15 cellular contexts compared by ENCODE assay signal in genomic region chr20:61989741-61990140, GRCh38.
DNase-seq lines count a peak whose midpoint lies in the region; ATAC-seq and TF ChIP-seq lines count a peak whose summit lies in the region.
"Had no signal": no experiment of that assay in that cellular context is flagged by ENCODE, and none has a peak within 500 bp of the region (broad histone marks: within the 10 kb centered on the region; RNA-seq: fewer than 3 reads in every experiment).

No MANE protein-coding gene starts in this region.

- POLR2A ChIA-PET in activated CD4-positive, alpha-beta T cell treated with anti-CD3 and anti-CD28 coated beads for 36 hours (lab: Charles Lee), result no interaction called here
- POLR2A ChIA-PET in Caco-2 (lab: Charles Lee), result no interaction called here

- ATAC-seq in activated CD4-positive, alpha-beta T cell treated with anti-CD3 and anti-CD28 coated beads for 36 hours, result no peak
- peak; percentile 66 to 88 for ATAC-seq in natural killer cell treated with Interleukin-12 subunit alpha and Interleukin-12 subunit beta and Interleukin-15 and Interleukin-18, amount 100 ng/mL, for 72 hours
- ATAC-seq in HG03196 (IDR thresholded peaks at IDR 0.05; ENCODE audit: unreplicated experiment), result no peak
- no peak for ATAC-seq in GM19395 (IDR thresholded peaks at IDR 0.05; ENCODE audit: unreplicated experiment)
- ATAC-seq in HG03378 (IDR thresholded peaks at IDR 0.05; ENCODE audit: unreplicated experiment), result no peak
- ATAC-seq: GM12878, GM23338, HepG2 had no signal

- peaks cover 79% of the 10 kb centered on the region for H3K36me3 Mint-ChIP-seq in activated CD4-positive, alpha-beta T cell treated with anti-CD3 and anti-CD28 coated beads for 36 hours (ENCODE audit: low read depth)
- H3K36me3 Mint-ChIP-seq in Caco-2 (ENCODE audit: insufficient read depth, unreplicated experiment) (peaks cover 90% of the 10 kb centered on the region), endothelial cell (ENCODE audit: low read depth, unreplicated experiment) (peaks cover 81% of the 10 kb centered on the region)
- H3K36me3 Mint-ChIP-seq in natural killer cell treated with Interleukin-12 subunit alpha and Interleukin-12 subunit beta and Interleukin-15 and Interleukin-18, amount 100 ng/mL, for 72 hours, result peaks cover 61% of the 10 kb centered on the region

- H3K27me3 Mint-ChIP-seq in activated CD4-positive, alpha-beta T cell treated with anti-CD3 and anti-CD28 coated beads for 36 hours, result no peaks in the 10 kb centered on the region
- H3K27me3 Mint-ChIP-seq in Caco-2 (ENCODE audit: insufficient read depth, unreplicated experiment) (no peaks in the 10 kb centered on the region), endothelial cell (ENCODE audit: unreplicated experiment) (peaks cover 6% of the 10 kb centered on the region)
- H3K27me3 Mint-ChIP-seq in natural killer cell treated with Interleukin-12 subunit alpha and Interleukin-12 subunit beta and Interleukin-15 and Interleukin-18, amount 100 ng/mL, for 72 hours, result no peaks in the 10 kb centered on the region

- no peaks in the 10 kb centered on the region for H3K27me3 ChIP-seq in Caco-2 (replicated peaks; ENCODE audit: control insufficient read depth, insufficient read depth, low read length)
- H3K27me3 ChIP-seq: BLaER1 had no signal

- no peak for TF ChIP-seq CTCF in Caco-2 (IDR thresholded peaks at IDR 0.05; ENCODE audit: insufficient read depth in 1 of 2, low read depth in 1 of 2, low read length in 1 of 2, severe bottlenecking in 1 of 2, unreplicated experiment in 1 of 2)
- no peak for TF ChIP-seq CTCF in endothelial cell (IDR thresholded peaks at IDR 0.05; ENCODE audit: unreplicated experiment)

- H3K27ac Mint-ChIP-seq in activated CD4-positive, alpha-beta T cell treated with anti-CD3 and anti-CD28 coated beads for 36 hours, result no peak overlapping the region
- peak overlapping the region; percentile 20 for H3K27ac Mint-ChIP-seq in Caco-2 (ENCODE audit: unreplicated experiment)
- peak overlapping the region; percentile 36 for H3K27ac Mint-ChIP-seq in endothelial cell (ENCODE audit: unreplicated experiment)
- peak overlapping the region; percentile 30 to 66 for H3K27ac Mint-ChIP-seq in natural killer cell treated with Interleukin-12 subunit alpha and Interleukin-12 subunit beta and Interleukin-15 and Interleukin-18, amount 100 ng/mL, for 72 hours
- H3K27ac Mint-ChIP-seq: GM23338 had no signal

- CTCF ChIA-PET in activated CD4-positive, alpha-beta T cell treated with anti-CD3 and anti-CD28 coated beads for 36 hours (lab: Charles Lee), result interaction anchor here (0.8 kb wide), 1 partner anchor 688 kb away, joined by 3 read pairs; no protein-coding TSS in a partner anchor
- CTCF ChIA-PET in Caco-2 (lab: Charles Lee), result no interaction called here

- BruUV-seq in Caco-2 (replicated peaks; lab: Mats Ljungman, UMichigan), result no TSS peak

- H3K4me1 Mint-ChIP-seq in activated CD4-positive, alpha-beta T cell treated with anti-CD3 and anti-CD28 coated beads for 36 hours, result peaks cover 2% of the 10 kb centered on the region
- H3K4me1 Mint-ChIP-seq in Caco-2 (ENCODE audit: low read depth, unreplicated experiment) (no peaks in the 10 kb centered on the region), endothelial cell (ENCODE audit: unreplicated experiment) (no peaks in the 10 kb centered on the region)
- peaks cover 32 to 44% of the 10 kb centered on the region in 2 donors for H3K4me1 Mint-ChIP-seq in natural killer cell treated with Interleukin-12 subunit alpha and Interleukin-12 subunit beta and Interleukin-15 and Interleukin-18, amount 100 ng/mL, for 72 hours (ENCODE audit: low read depth in 2 of 2)
- H3K4me1 Mint-ChIP-seq: GM23338 had no signal

- no peak overlapping the region for H3K4me3 ChIP-seq in Caco-2 (ENCODE audit: low read depth, low read length)
- H3K4me3 ChIP-seq: BLaER1, GM12878, GM23338 had no signal

- H3K4me1 ChIP-seq in Caco-2, result no peaks in the 10 kb centered on the region

- H3K9me3 Mint-ChIP-seq in activated CD4-positive, alpha-beta T cell treated with anti-CD3 and anti-CD28 coated beads for 36 hours (ENCODE audit: low read depth), result peaks cover 15% of the 10 kb centered on the region
- H3K9me3 Mint-ChIP-seq in Caco-2 (ENCODE audit: unreplicated experiment) (peaks cover 43% of the 10 kb centered on the region), endothelial cell (ENCODE audit: unreplicated experiment) (peaks cover 5% of the 10 kb centered on the region)
- peaks cover 7% of the 10 kb centered on the region for H3K9me3 Mint-ChIP-seq in natural killer cell treated with Interleukin-12 subunit alpha and Interleukin-12 subunit beta and Interleukin-15 and Interleukin-18, amount 100 ng/mL, for 72 hours

- peaks cover 33% of the 10 kb centered on the region for H3K36me3 ChIP-seq in Caco-2 (ENCODE audit: control insufficient read depth, insufficient read depth, low read length)

- H3K4me3 Mint-ChIP-seq in activated CD4-positive, alpha-beta T cell treated with anti-CD3 and anti-CD28 coated beads for 36 hours, result peak overlapping the region; percentile 9
- H3K4me3 Mint-ChIP-seq in Caco-2 (ENCODE audit: unreplicated experiment) (no peak overlapping the region), endothelial cell (ENCODE audit: unreplicated experiment) (peak overlapping the region; percentile 65)
- H3K4me3 Mint-ChIP-seq in natural killer cell treated with Interleukin-12 subunit alpha and Interleukin-12 subunit beta and Interleukin-15 and Interleukin-18, amount 100 ng/mL, for 72 hours, result peak overlapping the region; percentile 37
- H3K4me3 Mint-ChIP-seq: GM23338 had no signal

- peaks cover 17% of the 10 kb centered on the region for H3K9me3 ChIP-seq in Caco-2

- intact Hi-C loops in activated CD4-positive, alpha-beta T cell treated with anti-CD3 and anti-CD28 coated beads for 36 hours (cut with DNase I, micrococcal nuclease), result no loop called here
- intact Hi-C loops in Caco-2 (cut with micrococcal nuclease; ENCODE audit: unreplicated experiment), result no loop called here

- no peak for DNase-seq in activated CD4-positive, alpha-beta T cell treated with anti-CD3 and anti-CD28 coated beads for 36 hours
- DNase-seq in activated CD4-positive, alpha-beta T cell treated with anti-CD3 and anti-CD28 coated beads for 48 hours, result no peak
- DNase-seq in Caco-2 (no peak), endothelial cell (ENCODE audit: low spot score) (no peak)
- no peak for DNase-seq in natural killer cell treated with Interleukin-12 subunit alpha and Interleukin-12 subunit beta and Interleukin-15 and Interleukin-18, amount 100 ng/mL, for 72 hours (ENCODE audit: low spot score)
- DNase-seq: AML-193, DMS79, H7 had no signal

Comparison
In these comparisons a context has a peak if more than half of its experiments do, and no peak if none do; other contexts are left out.
1. ATAC-seq: peak in natural killer cell treated with Interleukin-12 subunit alpha and Interleukin-12 subunit beta and Interleukin-15 and Interleukin-18, amount 100 ng/mL, for 72 hours (2 of 2); none in activated CD4-positive, alpha-beta T cell treated with anti-CD3 and anti-CD28 coated beads for 36 hours (single experiment), HG03196 (single experiment), GM19395 (single experiment) and HG03378 (single experiment).